18 cellular contexts compared by ENCODE assay signal in the genomic region with DNA sequence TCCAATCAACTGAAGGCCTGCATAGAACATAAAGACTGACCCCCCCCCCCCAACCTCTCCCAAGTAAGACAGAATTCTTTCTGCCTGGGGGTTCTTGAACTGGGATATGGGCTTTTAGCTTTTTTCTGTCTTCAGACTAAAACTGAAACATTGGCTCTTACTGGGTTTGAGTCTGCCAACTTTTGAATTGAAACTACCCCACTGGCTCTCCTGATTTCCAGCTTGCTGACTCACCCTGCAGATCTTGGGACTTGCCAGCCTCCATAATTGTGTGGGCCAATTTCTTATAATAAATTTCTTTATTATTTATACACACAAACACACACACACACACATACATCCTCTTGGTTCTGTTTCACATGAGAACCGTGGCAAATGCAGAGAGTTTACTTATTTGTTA.
DNase-seq lines count a peak whose midpoint lies in the region; ATAC-seq and TF ChIP-seq lines count a peak whose summit lies in the region.
"Had no signal": no experiment of that assay in that cellular context is flagged by ENCODE, and none has a peak within 500 bp of the region (broad histone marks: within the 10 kb centered on the region; RNA-seq: fewer than 3 reads in every experiment).

No MANE protein-coding gene starts in this region.

- DNase-seq in left cardiac atrium (no peak), cardiac septum (ENCODE audit: low spot score) (no peak), choroid plexus epithelial cell (ENCODE audit: low read depth) (peak; percentile 25), omental fat pad (ENCODE audit: low spot score) (no peak), NCI-H524 treated with DMSO at 0.1 percent for 48 hours (lab: John Stamatoyannopoulos, UW) (no peak)
- DNase-seq in CD4-positive, alpha-beta T cell = no peak
- DNase-seq in stimulated activated naive B cell treated with anti-CD40 and anti-IgM and Interleukin-4, amounts not matched to agents 10 μg/mL and 1 μg/mL and 100 μg/mL, for 72 hours = no peak
- no peak for DNase-seq in activated CD8-positive, alpha-beta memory T cell treated with anti-CD3 and anti-CD28 coated beads, Interleukin-2, amount 10 ng/mL, durations not matched to agents 7 days and 5 days
- DNase-seq: activated CD4-positive, alpha-beta T cell treated with anti-CD3 and anti-CD28 coated beads, Interleukin-2, amount 50 U/mL, for 1 hour; activated naive CD4-positive, alpha-beta T cell treated with anti-CD3 and anti-CD28 coated beads for 36 hours; DMS53; effector CD8-positive, alpha-beta T cell; foreskin fibroblast; NCI-H1417; stimulated activated CD4-positive, alpha-beta T cell treated with anti-CD3 and anti-CD28 coated beads, Interleukin-4, amount 100 ng/mL, for 1 hour; SW 1271 had no signal

- H3K9me3 ChIP-seq in CD4-positive, alpha-beta T cell (ENCODE audit: control insufficient read depth, low read length) = no peaks in the 10 kb centered on the region
- H3K9me3 ChIP-seq: HAP-1 had no signal

- ATAC-seq in left cardiac atrium (peak; percentile 73 to 80), omental fat pad (ENCODE audit: low FRiP score) (peak; percentile 78)
- no peak for ATAC-seq in CD4-positive, alpha-beta T cell (ENCODE audit: poor library complexity)
- ATAC-seq in stimulated activated naive B cell treated with anti-CD40 and anti-IgM and Interleukin-4, amounts not matched to agents 10 μg/mL and 1 μg/mL and 100 μg/mL, for 72 hours (replicated peaks) = no peak
- no peak for ATAC-seq in activated CD8-positive, alpha-beta memory T cell treated with anti-CD3 and anti-CD28 coated beads, Interleukin-2, amount 10 ng/mL, durations not matched to agents 7 days and 5 days
- ATAC-seq: Panc1 had no signal

- CTCF ChIA-PET in CD4-positive, alpha-beta T cell (lab: Charles Lee) = interaction anchor here (0.7 kb wide), 1 partner anchor 43 kb away, joined by 3 read pairs; no protein-coding TSS in a partner anchor
- CTCF ChIA-PET in activated CD8-positive, alpha-beta memory T cell treated with anti-CD3 and anti-CD28 coated beads, Interleukin-2, amount 10 ng/mL, durations not matched to agents 7 days and 5 days (lab: Charles Lee) = interaction anchor here (0.7 to 1.5 kb wide), 3 partner anchors 8 to 24 kb away, joined by 3 to 6 read pairs (median 4); no protein-coding TSS in a partner anchor

- H3K9me3 Mint-ChIP-seq in CD4-positive, alpha-beta T cell = no peaks in the 10 kb centered on the region
- no peaks in the 10 kb centered on the region for H3K9me3 Mint-ChIP-seq in stimulated activated naive B cell treated with anti-CD40 and anti-IgM and Interleukin-4, amounts not matched to agents 10 μg/mL and 1 μg/mL and 100 μg/mL, for 72 hours
- H3K9me3 Mint-ChIP-seq in activated CD8-positive, alpha-beta memory T cell treated with anti-CD3 and anti-CD28 coated beads, Interleukin-2, amount 10 ng/mL, durations not matched to agents 7 days and 5 days (ENCODE audit: low read depth) = no peaks in the 10 kb centered on the region
- H3K9me3 Mint-ChIP-seq: activated naive CD4-positive, alpha-beta T cell treated with anti-CD3 and anti-CD28 coated beads for 36 hours had no signal

- no peak overlapping the region for H3K4me3 Mint-ChIP-seq in CD4-positive, alpha-beta T cell
- H3K4me3 Mint-ChIP-seq in stimulated activated naive B cell treated with anti-CD40 and anti-IgM and Interleukin-4, amounts not matched to agents 10 μg/mL and 1 μg/mL and 100 μg/mL, for 72 hours = no peak overlapping the region
- H3K4me3 Mint-ChIP-seq in activated CD8-positive, alpha-beta memory T cell treated with anti-CD3 and anti-CD28 coated beads, Interleukin-2, amount 10 ng/mL, durations not matched to agents 7 days and 5 days = no peak overlapping the region
- H3K4me3 Mint-ChIP-seq: activated naive CD4-positive, alpha-beta T cell treated with anti-CD3 and anti-CD28 coated beads for 36 hours had no signal

- H3K36me3 Mint-ChIP-seq in CD4-positive, alpha-beta T cell (ENCODE audit: low read depth) = no peaks in the 10 kb centered on the region
- no peaks in the 10 kb centered on the region for H3K36me3 Mint-ChIP-seq in stimulated activated naive B cell treated with anti-CD40 and anti-IgM and Interleukin-4, amounts not matched to agents 10 μg/mL and 1 μg/mL and 100 μg/mL, for 72 hours
- H3K36me3 Mint-ChIP-seq in activated CD8-positive, alpha-beta memory T cell treated with anti-CD3 and anti-CD28 coated beads, Interleukin-2, amount 10 ng/mL, durations not matched to agents 7 days and 5 days = peaks cover 1% of the 10 kb centered on the region

- no peak overlapping the region for H3K27ac Mint-ChIP-seq in CD4-positive, alpha-beta T cell
- no peak overlapping the region for H3K27ac Mint-ChIP-seq in stimulated activated naive B cell treated with anti-CD40 and anti-IgM and Interleukin-4, amounts not matched to agents 10 μg/mL and 1 μg/mL and 100 μg/mL, for 72 hours
- H3K27ac Mint-ChIP-seq in activated CD8-positive, alpha-beta memory T cell treated with anti-CD3 and anti-CD28 coated beads, Interleukin-2, amount 10 ng/mL, durations not matched to agents 7 days and 5 days = no peak overlapping the region
- H3K27ac Mint-ChIP-seq: activated naive CD4-positive, alpha-beta T cell treated with anti-CD3 and anti-CD28 coated beads for 36 hours had no signal

- TF ChIP-seq CTCF in choroid plexus epithelial cell (conservative IDR thresholded peaks at IDR 0.05; ENCODE audit: low read depth, low read length) = no peak
- no peak for TF ChIP-seq CTCF in omental fat pad (IDR thresholded peaks at IDR 0.05)
- no peak for TF ChIP-seq CTCF in CD4-positive, alpha-beta T cell (IDR thresholded peaks at IDR 0.05)

- H3K27me3 ChIP-seq in CD4-positive, alpha-beta T cell (ENCODE audit: control insufficient read depth, insufficient read depth, low read length) = no peaks in the 10 kb centered on the region

- intact Hi-C loops in left cardiac atrium (cut with DNase I) = no loop called here
- intact Hi-C loops in cardiac septum (cut with DNase I) = no loop called here
- intact Hi-C loops in CD4-positive, alpha-beta T cell (cut with DNase I, micrococcal nuclease) = loop anchor here in 1 of 2 experiments (5.0 kb wide), 1 partner anchor 37 kb away; no protein-coding TSS in a partner anchor

- H3K4me1 Mint-ChIP-seq in CD4-positive, alpha-beta T cell (ENCODE audit: low read depth) = peaks cover 6% of the 10 kb centered on the region
- H3K4me1 Mint-ChIP-seq in stimulated activated naive B cell treated with anti-CD40 and anti-IgM and Interleukin-4, amounts not matched to agents 10 μg/mL and 1 μg/mL and 100 μg/mL, for 72 hours = no peaks in the 10 kb centered on the region
- peaks cover 12% of the 10 kb centered on the region for H3K4me1 Mint-ChIP-seq in activated CD8-positive, alpha-beta memory T cell treated with anti-CD3 and anti-CD28 coated beads, Interleukin-2, amount 10 ng/mL, durations not matched to agents 7 days and 5 days

- no peaks in the 10 kb centered on the region for H3K27me3 Mint-ChIP-seq in CD4-positive, alpha-beta T cell
- H3K27me3 Mint-ChIP-seq in stimulated activated naive B cell treated with anti-CD40 and anti-IgM and Interleukin-4, amounts not matched to agents 10 μg/mL and 1 μg/mL and 100 μg/mL, for 72 hours = peaks cover 0 to 4% of the 10 kb centered on the region in 2 donors
- H3K27me3 Mint-ChIP-seq in activated CD8-positive, alpha-beta memory T cell treated with anti-CD3 and anti-CD28 coated beads, Interleukin-2, amount 10 ng/mL, durations not matched to agents 7 days and 5 days = no peaks in the 10 kb centered on the region

- H3K27ac ChIP-seq in CD4-positive, alpha-beta T cell (ENCODE audit: low read depth, low read length) = no peak overlapping the region

- no peak overlapping the region for H3K4me3 ChIP-seq in choroid plexus epithelial cell (ENCODE audit: low read depth, low read length)
- H3K4me3 ChIP-seq: HAP-1 had no signal

- POLR2A ChIA-PET in CD4-positive, alpha-beta T cell (lab: Charles Lee) = no interaction called here

Comparison
In these comparisons a context has a peak if more than half of its experiments do, and no peak if none do; other contexts are left out.
1. ATAC-seq: peak in left cardiac atrium (2 of 2) and omental fat pad (single experiment); none in CD4-positive, alpha-beta T cell (single experiment), stimulated activated naive B cell treated with anti-CD40 and anti-IgM and Interleukin-4, amounts not matched to agents 10 μg/mL and 1 μg/mL and 100 μg/mL, for 72 hours (0 of 2) and activated CD8-positive, alpha-beta memory T cell treated with anti-CD3 and anti-CD28 coated beads, Interleukin-2, amount 10 ng/mL, durations not matched to agents 7 days and 5 days (single experiment).